ENCODE assay signal across 1 cellular context in the genomic region with DNA sequence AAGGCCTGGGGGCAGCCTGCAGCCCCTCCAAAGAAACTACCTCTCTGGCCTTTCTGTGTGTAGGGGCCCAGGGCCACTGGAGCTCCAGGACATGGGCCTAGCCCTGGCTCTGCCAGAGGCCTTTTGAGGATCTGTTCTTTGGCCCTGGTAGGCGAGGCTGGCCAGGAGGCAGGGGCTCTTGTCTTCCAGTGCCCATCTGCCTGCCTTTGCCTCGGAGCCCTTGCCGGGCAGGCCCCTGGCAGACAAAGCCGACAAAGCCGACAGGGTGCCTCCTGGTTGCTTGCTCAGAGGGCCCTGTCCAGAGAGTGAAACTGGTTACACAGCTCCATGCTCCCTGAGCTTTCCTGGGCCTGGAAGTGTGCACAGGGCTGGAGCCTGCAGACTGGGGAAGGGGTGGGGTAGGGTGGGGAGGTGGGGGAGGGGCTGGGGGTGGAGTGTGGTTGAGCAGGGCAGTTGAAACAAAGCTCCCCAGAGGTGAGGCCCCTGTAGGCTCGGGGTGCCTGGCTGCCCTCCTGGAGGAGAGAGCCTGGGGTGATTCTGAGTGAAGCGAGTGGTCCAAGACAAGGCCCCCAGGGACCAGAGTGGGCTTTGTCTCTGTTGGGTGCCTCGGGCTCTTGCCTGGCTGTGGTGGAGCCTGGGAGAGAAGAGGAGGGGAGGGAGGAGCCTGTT.
TF ChIP-seq lines count a peak whose summit lies in the region.

No MANE protein-coding gene starts in this region.

TF ChIP-seq in A549, 52 proteins besides CTCF, POLR2A, EP300 and RAD21 (continued from another document):
- TF ChIP-seq JUN (IDR thresholded peaks at IDR 0.05) (peak; percentile 3 to 17; a peak in 2 of 5 replicates), JUNB (IDR thresholded peaks at IDR 0.05) (no peak), TFCP2L1 (CRISPR knock-in tag; IDR thresholded peaks at IDR 0.05) (no peak)
- TF ChIP-seq, protein P1, sequence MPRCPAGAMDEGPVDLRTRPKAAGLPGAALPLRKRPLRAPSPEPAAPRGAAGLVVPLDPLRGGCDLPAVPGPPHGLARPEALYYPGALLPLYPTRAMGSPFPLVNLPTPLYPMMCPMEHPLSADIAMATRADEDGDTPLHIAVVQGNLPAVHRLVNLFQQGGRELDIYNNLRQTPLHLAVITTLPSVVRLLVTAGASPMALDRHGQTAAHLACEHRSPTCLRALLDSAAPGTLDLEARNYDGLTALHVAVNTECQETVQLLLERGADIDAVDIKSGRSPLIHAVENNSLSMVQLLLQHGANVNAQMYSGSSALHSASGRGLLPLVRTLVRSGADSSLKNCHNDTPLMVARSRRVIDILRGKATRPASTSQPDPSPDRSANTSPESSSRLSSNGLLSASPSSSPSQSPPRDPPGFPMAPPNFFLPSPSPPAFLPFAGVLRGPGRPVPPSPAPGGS (IDR thresholded peaks at IDR 0.05), result peak; percentile 16; the same call in 1 of the 3 replicates
